Comparison of ENCODE assay signal across 8 cellular contexts in the genomic region with DNA sequence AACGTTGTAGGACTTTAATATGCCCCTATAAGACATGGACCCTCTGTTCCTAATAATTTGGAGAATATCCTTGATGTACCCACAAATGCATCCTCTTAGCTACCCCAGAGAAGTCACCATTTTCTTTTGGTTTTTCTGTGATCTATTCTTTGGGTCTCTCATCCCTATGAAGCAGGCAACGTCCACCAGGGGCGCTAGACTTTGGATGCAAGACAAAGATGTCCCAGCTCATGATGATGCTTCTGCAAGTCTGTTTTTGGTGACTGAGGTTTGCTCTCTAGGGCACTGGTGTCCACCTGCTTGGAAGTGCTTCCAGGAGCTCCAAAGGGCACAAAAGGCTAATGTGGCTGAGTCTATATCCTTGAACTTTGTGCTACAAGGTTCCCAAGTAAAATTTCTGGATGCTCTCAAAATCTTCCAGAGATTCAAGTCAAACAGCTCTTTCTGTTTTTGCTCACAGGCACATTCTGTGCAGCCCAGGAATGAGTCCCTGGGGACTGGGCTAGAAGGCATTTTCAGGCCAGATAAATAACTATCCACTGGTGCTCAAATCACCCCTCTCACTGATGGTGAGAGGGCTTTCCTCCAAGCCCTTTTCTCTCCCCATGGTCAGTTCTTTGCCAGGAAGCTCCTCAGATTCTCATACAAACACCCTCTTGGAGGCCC.
DNase-seq lines count a peak whose midpoint lies in the region; ATAC-seq and TF ChIP-seq lines count a peak whose summit lies in the region.

No MANE protein-coding gene starts in this region.

- H3K36me3 ChIP-seq in right atrium auricular region (no peaks in the 10 kb centered on the region), suprapubic skin (no peaks in the 10 kb centered on the region)

- no peak for TF ChIP-seq POLR2A in suprapubic skin (IDR thresholded peaks at IDR 0.05)

- H3K27me3 ChIP-seq in right atrium auricular region (no peaks in the 10 kb centered on the region), suprapubic skin (no peaks in the 10 kb centered on the region)

- no peak overlapping the region for H3K27ac Mint-ChIP-seq in activated CD4-positive, alpha-beta memory T cell treated with anti-CD3 and anti-CD28 coated beads, Interleukin-2, amount 10 ng/mL, durations not matched to agents 7 days and 5 days
- no peak overlapping the region for H3K27ac Mint-ChIP-seq in T-helper 2 cell treated with Interferon-gamma antibody and Interleukin-4, amounts not matched to agents 5 μg/mL and 100 μg/mL, for 36 hours

- no peak overlapping the region for H3K27ac ChIP-seq in right atrium auricular region
- H3K27ac ChIP-seq in suprapubic skin, result peak overlapping the region; percentile 18

- no peaks in the 10 kb centered on the region for H3K9me3 ChIP-seq in right atrium auricular region
- H3K9me3 ChIP-seq in suprapubic skin, result no peaks in the 10 kb centered on the region

- H3K4me1 ChIP-seq in right atrium auricular region (no peaks in the 10 kb centered on the region), suprapubic skin (peaks cover 10% of the 10 kb centered on the region)

- H3K9me3 Mint-ChIP-seq in activated CD4-positive, alpha-beta memory T cell treated with anti-CD3 and anti-CD28 coated beads, Interleukin-2, amount 10 ng/mL, durations not matched to agents 7 days and 5 days, result peaks cover 2% of the 10 kb centered on the region
- H3K9me3 Mint-ChIP-seq in T-helper 2 cell treated with Interferon-gamma antibody and Interleukin-4, amounts not matched to agents 5 μg/mL and 100 μg/mL, for 36 hours, result peaks cover 3% of the 10 kb centered on the region

- WGBS in suprapubic skin, result 51% methylated on average over 3 of the region's 3 CpGs

- H3K36me3 Mint-ChIP-seq in activated CD4-positive, alpha-beta memory T cell treated with anti-CD3 and anti-CD28 coated beads, Interleukin-2, amount 10 ng/mL, durations not matched to agents 7 days and 5 days (ENCODE audit: low read depth), result no peaks in the 10 kb centered on the region
- no peaks in the 10 kb centered on the region for H3K36me3 Mint-ChIP-seq in T-helper 2 cell treated with Interferon-gamma antibody and Interleukin-4, amounts not matched to agents 5 μg/mL and 100 μg/mL, for 36 hours (ENCODE audit: low read depth)

- TF ChIP-seq CTCF in right atrium auricular region (IDR thresholded peaks at IDR 0.05) (peak; percentile 23 to 51), suprapubic skin (IDR thresholded peaks at IDR 0.05) (peak in 1 of 2 donors; percentile 45)

- CTCF ChIA-PET in activated CD4-positive, alpha-beta memory T cell treated with anti-CD3 and anti-CD28 coated beads, Interleukin-2, amount 10 ng/mL, durations not matched to agents 7 days and 5 days (lab: Charles Lee), result interaction anchor here (1.1 to 1.4 kb wide), 4 partner anchors 8 to 79 kb away, joined by 3 read pairs; no protein-coding TSS in a partner anchor

- ATAC-seq in HG03103 (IDR thresholded peaks at IDR 0.05; ENCODE audit: low read depth, unreplicated experiment), result peak; percentile 52

- no peak overlapping the region for H3K4me3 Mint-ChIP-seq in activated CD4-positive, alpha-beta memory T cell treated with anti-CD3 and anti-CD28 coated beads, Interleukin-2, amount 10 ng/mL, durations not matched to agents 7 days and 5 days
- H3K4me3 Mint-ChIP-seq in T-helper 2 cell treated with Interferon-gamma antibody and Interleukin-4, amounts not matched to agents 5 μg/mL and 100 μg/mL, for 36 hours, result no peak overlapping the region

- no peaks in the 10 kb centered on the region for H3K4me1 Mint-ChIP-seq in activated CD4-positive, alpha-beta memory T cell treated with anti-CD3 and anti-CD28 coated beads, Interleukin-2, amount 10 ng/mL, durations not matched to agents 7 days and 5 days
- no peaks in the 10 kb centered on the region for H3K4me1 Mint-ChIP-seq in T-helper 2 cell treated with Interferon-gamma antibody and Interleukin-4, amounts not matched to agents 5 μg/mL and 100 μg/mL, for 36 hours (ENCODE audit: low read depth)

- H3K27me3 Mint-ChIP-seq in activated CD4-positive, alpha-beta memory T cell treated with anti-CD3 and anti-CD28 coated beads, Interleukin-2, amount 10 ng/mL, durations not matched to agents 7 days and 5 days, result no peaks in the 10 kb centered on the region
- no peaks in the 10 kb centered on the region for H3K27me3 Mint-ChIP-seq in T-helper 2 cell treated with Interferon-gamma antibody and Interleukin-4, amounts not matched to agents 5 μg/mL and 100 μg/mL, for 36 hours (ENCODE audit: low read depth)

- POLR2A ChIA-PET in activated CD4-positive, alpha-beta memory T cell treated with anti-CD3 and anti-CD28 coated beads, Interleukin-2, amount 10 ng/mL, durations not matched to agents 7 days and 5 days (lab: Charles Lee), result no interaction called here

- peak; percentile 5 for DNase-seq in DMS53 treated with DMSO at 0.1 percent for 48 hours (lab: John Stamatoyannopoulos, UW; ENCODE audit: unreplicated experiment)
- peak; percentile 20 for DNase-seq in activated CD4-positive, alpha-beta memory T cell treated with anti-CD3 and anti-CD28 coated beads, Interleukin-2, amount 10 ng/mL, durations not matched to agents 7 days and 5 days
- DNase-seq in right atrium auricular region (ENCODE audit: low spot score), result no peak
- no peak for DNase-seq in suprapubic skin (ENCODE audit: low spot score in 2 of 2)
- no peak for DNase-seq in T-helper 2 cell treated with Interferon-gamma antibody and Interleukin-4, amounts not matched to agents 5 μg/mL and 100 μg/mL, for 36 hours (ENCODE audit: low spot score)
- no peak for DNase-seq in activated gamma-delta T cell treated with Interleukin-2 at 50 U/mL for 16 hours
- DNase-seq in NCI-H1694 treated with DMSO at 0.1 percent for 48 hours (lab: John Stamatoyannopoulos, UW), result no peak

- TF ChIP-seq EP300 in suprapubic skin (IDR thresholded peaks at IDR 0.05), result no peak

- no peak overlapping the region for H3K4me3 ChIP-seq in right atrium auricular region
- H3K4me3 ChIP-seq in suprapubic skin, result no peak overlapping the region

Comparison
In these comparisons a context has a peak if more than half of its experiments do, and no peak if none do; other contexts are left out.
1. DNase-seq: peak in DMS53 treated with DMSO at 0.1 percent for 48 hours (single experiment) and activated CD4-positive, alpha-beta memory T cell treated with anti-CD3 and anti-CD28 coated beads, Interleukin-2, amount 10 ng/mL, durations not matched to agents 7 days and 5 days (single experiment); none in right atrium auricular region (single experiment), suprapubic skin (0 of 2), T-helper 2 cell treated with Interferon-gamma antibody and Interleukin-4, amounts not matched to agents 5 μg/mL and 100 μg/mL, for 36 hours (single experiment), activated gamma-delta T cell treated with Interleukin-2 at 50 U/mL for 16 hours (single experiment) and NCI-H1694 treated with DMSO at 0.1 percent for 48 hours (single experiment).